In genomic region chr4:5051692-5052423, GRCh38 we compare ENCODE assay signal across 8 cellular contexts. TPM values are rescaled to one million over a fixed set of nuclear protein-coding genes. Genes with fewer than 3 reads are reported as not detected.
DNase-seq lines count a peak whose midpoint lies in the region; ATAC-seq lines count a peak whose summit lies in the region.

No MANE protein-coding gene starts in this region.

- no peaks in the 10 kb centered on the region for H3K4me1 ChIP-seq in GM23248 (ENCODE audit: insufficient read depth)
- H3K4me1 ChIP-seq in skeletal muscle satellite cell (ENCODE audit: control insufficient read depth, insufficient read depth, low read length) = peaks cover 11% of the 10 kb centered on the region

- H3K4me3 ChIP-seq in GM23248 = peak overlapping the region; percentile 75
- H3K4me3 ChIP-seq in iPS-11a (ENCODE audit: low read depth, low read length) = peak overlapping the region; percentile 53
- H3K4me3 ChIP-seq in skeletal muscle satellite cell (ENCODE audit: low read length) = peak overlapping the region; percentile 73

- ATAC-seq in activated T-helper 17 cell treated with anti-CD3 and anti-CD28 coated beads, Interleukin-2, amount 50 U/mL, for 72 hours (replicated peaks) = no peak

- H2AFZ ChIP-seq in GM23248 = peak overlapping the region; percentile 95

- H3K9me2 ChIP-seq in GM23248 (ENCODE audit: insufficient read depth) = no peaks in the 10 kb centered on the region

- no peaks in the 10 kb centered on the region for H3K9me3 ChIP-seq in GM23248 (ENCODE audit: low read depth)
- H3K9me3 ChIP-seq in skeletal muscle satellite cell (replicated peaks; ENCODE audit: low read length) = no peaks in the 10 kb centered on the region

- peaks cover 49% of the 10 kb centered on the region for H3K27me3 Mint-ChIP-seq in activated T-helper 17 cell treated with anti-CD3 and anti-CD28 coated beads, Interleukin-2, amount 50 U/mL, for 72 hours

- no peaks in the 10 kb centered on the region for H3K9me3 Mint-ChIP-seq in activated T-helper 17 cell treated with anti-CD3 and anti-CD28 coated beads, Interleukin-2, amount 50 U/mL, for 72 hours

- WGBS in GM23248 (ENCODE audit: low coverage in 1 of 2, low lambda C conversion rate in 2 of 2, missing lambda C conversion rate in 2 of 2), 2 experiments = 2 to 3% methylated on average over 37 to 38 of the region's 66 CpGs

- peak overlapping the region; percentile 60 for H3K9ac ChIP-seq in GM23248
- peak overlapping the region; percentile 80 for H3K9ac ChIP-seq in skeletal muscle satellite cell (ENCODE audit: low read depth, low read length)

- in situ Hi-C loops in GM23248 (cut with MboI) = no loop called here

- 0 out of 2 replicates have a peak, but pooled peaks cover 5% of the 10 kb centered on the region for H3F3A ChIP-seq in GM23248 (ENCODE audit: insufficient read depth)

- H3K27me3 ChIP-seq in GM23248 (replicated peaks; ENCODE audit: insufficient read depth) = no peaks in the 10 kb centered on the region
- H3K27me3 ChIP-seq in skeletal muscle satellite cell (ENCODE audit: control insufficient read depth, insufficient read depth, low read length) = no peaks in the 10 kb centered on the region

- no peaks in the 10 kb centered on the region for H3K79me2 ChIP-seq in GM23248 (ENCODE audit: insufficient read depth)

- H3K4me3 Mint-ChIP-seq in activated T-helper 17 cell treated with anti-CD3 and anti-CD28 coated beads, Interleukin-2, amount 50 U/mL, for 72 hours = peak overlapping the region; percentile 10

- no peak overlapping the region for H3K27ac ChIP-seq in GM23248

- H3K36me3 ChIP-seq in GM23248 (ENCODE audit: low read depth) = no peaks in the 10 kb centered on the region
- no peaks in the 10 kb centered on the region for H3K36me3 ChIP-seq in skeletal muscle satellite cell (ENCODE audit: insufficient read depth, low read length)

- H3K4me1 Mint-ChIP-seq in activated T-helper 17 cell treated with anti-CD3 and anti-CD28 coated beads, Interleukin-2, amount 50 U/mL, for 72 hours = peaks cover 5% of the 10 kb centered on the region

- peak overlapping the region; percentile 98 for H3K4me2 ChIP-seq in GM23248 (ENCODE audit: unreplicated experiment)
- peak overlapping the region; percentile 99 for H3K4me2 ChIP-seq in skeletal muscle satellite cell (ENCODE audit: low read length)

- no peaks in the 10 kb centered on the region for H4K20me1 ChIP-seq in GM23248 (ENCODE audit: insufficient read depth)

- no peaks in the 10 kb centered on the region for H3K36me3 Mint-ChIP-seq in activated T-helper 17 cell treated with anti-CD3 and anti-CD28 coated beads, Interleukin-2, amount 50 U/mL, for 72 hours (ENCODE audit: low read depth)

- DNase-seq in GM23248 (peak; percentile 53), SKM-1 (lab: John Stamatoyannopoulos, UW; ENCODE audit: unreplicated experiment) (no peak), RKO (ENCODE audit: low spot score) (no peak), epidermal melanocyte (ENCODE audit: insufficient read length, low spot score) (no peak), D341Med (ENCODE audit: low spot score) (no peak)

- H3K27ac Mint-ChIP-seq in activated T-helper 17 cell treated with anti-CD3 and anti-CD28 coated beads, Interleukin-2, amount 50 U/mL, for 72 hours = no peak overlapping the region

RNA-seq across cellular contexts. Expression of gene STK32B, which starts 0.6 kb away (rescaled TPM):
- 6.1 and 6.4 TPM in 2 replicates for total RNA-seq in GM23248 (2014; rRNA removed; shearing (Covaris generic))
- 4.9 and 5.4 TPM in 2 replicates for polyA plus RNA-seq in GM23248 (2016; fragmentation: Nextera tagmentation; extraction: Ambion mirVana)
- not detected for total RNA-seq in activated T-helper 17 cell treated with anti-CD3 and anti-CD28 coated beads, Interleukin-2, amount 50 U/mL, for 72 hours
- 1.3 and 1.7 TPM in 2 replicates for total RNA-seq in skeletal muscle satellite cell (2012; rRNA removed)

RNA-seq across cellular contexts. Expression of gene CYTL1, which starts 32.6 kb away (rescaled TPM):
- 1.5 TPM in 1 of 2 replicates, not detected in the other for total RNA-seq in GM23248 (2014; rRNA removed; shearing (Covaris generic))
- polyA plus RNA-seq in GM23248 (2016; fragmentation: Nextera tagmentation; extraction: Ambion mirVana) = 0.84 and 1.1 TPM in 2 replicates
- not detected for total RNA-seq in activated T-helper 17 cell treated with anti-CD3 and anti-CD28 coated beads, Interleukin-2, amount 50 U/mL, for 72 hours
- total RNA-seq in skeletal muscle satellite cell (2012; rRNA removed) = 0.22 TPM in 1 of 2 replicates, not detected in the other
